ENCODE assay signal across 1 cellular context in the genomic region with DNA sequence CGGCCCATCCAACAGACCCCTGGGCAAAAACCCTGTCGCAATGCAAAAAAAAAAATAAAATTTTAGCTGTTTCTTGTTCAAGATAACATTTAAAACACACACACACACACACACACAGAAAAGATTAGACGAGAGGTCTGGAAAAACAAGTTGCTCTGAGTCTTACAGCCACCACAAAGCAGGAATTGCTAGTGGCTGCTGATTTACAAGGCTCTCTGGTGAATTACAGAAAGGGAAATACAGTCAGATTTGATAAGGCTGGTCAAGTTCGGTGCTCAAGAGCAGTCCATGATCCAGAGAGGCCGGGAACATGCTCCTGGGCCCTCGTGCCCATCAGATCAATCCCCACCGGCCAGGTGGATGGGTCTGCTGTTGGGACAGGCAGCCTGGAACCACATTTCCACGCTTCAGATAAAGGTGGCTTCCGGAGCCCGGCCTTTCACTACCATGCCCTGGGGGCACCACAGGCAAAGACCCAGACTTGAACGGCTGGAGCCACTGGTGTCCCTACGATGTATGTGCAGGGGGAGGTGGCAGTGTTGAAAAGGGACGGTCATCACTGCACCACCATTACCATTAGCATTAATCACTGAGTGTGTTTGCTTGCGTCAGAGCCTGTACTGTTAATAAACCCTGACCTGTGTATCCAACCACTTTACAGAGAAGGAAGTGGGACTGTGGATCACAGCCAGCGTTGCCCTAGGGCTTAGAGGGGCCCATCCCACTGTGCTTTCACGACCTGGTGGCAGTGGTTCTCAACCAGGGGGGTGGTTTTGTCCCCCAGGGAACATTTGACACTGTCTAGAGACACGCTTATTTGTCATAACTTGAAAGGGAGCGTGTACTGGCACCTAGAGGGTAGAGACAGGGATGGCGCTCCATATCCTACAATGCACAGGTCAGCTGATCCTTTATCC.
TF ChIP-seq lines count a peak whose summit lies in the region.

No MANE protein-coding gene starts in this region.

TF ChIP-seq in H1, 55 proteins besides CTCF, POLR2A, EP300 and RAD21 (continued from another document):
- TF ChIP-seq RNF2 (IDR thresholded peaks at IDR 0.05; ENCODE audit: borderline replicate concordance, low read depth, low read length, missing control alignments, poor library complexity, severe bottlenecking) (no peak), EZH2 (IDR thresholded peaks at IDR 0.05; ENCODE audit: low read depth, low read length, severe bottlenecking) (no peak), ATF3 (IDR thresholded peaks at IDR 0.05; ENCODE audit: insufficient read depth, low read depth, low read length) (no peak), RBBP5 (IDR thresholded peaks at IDR 0.05; ENCODE audit: borderline replicate concordance, low read depth, low read length) (no peak), EGR1 (IDR thresholded peaks at IDR 0.05; ENCODE audit: borderline replicate concordance, low read depth, low read length) (no peak), BACH1 (IDR thresholded peaks at IDR 0.05; ENCODE audit: low read length) (no peak)
- TF ChIP-seq, protein P1, sequence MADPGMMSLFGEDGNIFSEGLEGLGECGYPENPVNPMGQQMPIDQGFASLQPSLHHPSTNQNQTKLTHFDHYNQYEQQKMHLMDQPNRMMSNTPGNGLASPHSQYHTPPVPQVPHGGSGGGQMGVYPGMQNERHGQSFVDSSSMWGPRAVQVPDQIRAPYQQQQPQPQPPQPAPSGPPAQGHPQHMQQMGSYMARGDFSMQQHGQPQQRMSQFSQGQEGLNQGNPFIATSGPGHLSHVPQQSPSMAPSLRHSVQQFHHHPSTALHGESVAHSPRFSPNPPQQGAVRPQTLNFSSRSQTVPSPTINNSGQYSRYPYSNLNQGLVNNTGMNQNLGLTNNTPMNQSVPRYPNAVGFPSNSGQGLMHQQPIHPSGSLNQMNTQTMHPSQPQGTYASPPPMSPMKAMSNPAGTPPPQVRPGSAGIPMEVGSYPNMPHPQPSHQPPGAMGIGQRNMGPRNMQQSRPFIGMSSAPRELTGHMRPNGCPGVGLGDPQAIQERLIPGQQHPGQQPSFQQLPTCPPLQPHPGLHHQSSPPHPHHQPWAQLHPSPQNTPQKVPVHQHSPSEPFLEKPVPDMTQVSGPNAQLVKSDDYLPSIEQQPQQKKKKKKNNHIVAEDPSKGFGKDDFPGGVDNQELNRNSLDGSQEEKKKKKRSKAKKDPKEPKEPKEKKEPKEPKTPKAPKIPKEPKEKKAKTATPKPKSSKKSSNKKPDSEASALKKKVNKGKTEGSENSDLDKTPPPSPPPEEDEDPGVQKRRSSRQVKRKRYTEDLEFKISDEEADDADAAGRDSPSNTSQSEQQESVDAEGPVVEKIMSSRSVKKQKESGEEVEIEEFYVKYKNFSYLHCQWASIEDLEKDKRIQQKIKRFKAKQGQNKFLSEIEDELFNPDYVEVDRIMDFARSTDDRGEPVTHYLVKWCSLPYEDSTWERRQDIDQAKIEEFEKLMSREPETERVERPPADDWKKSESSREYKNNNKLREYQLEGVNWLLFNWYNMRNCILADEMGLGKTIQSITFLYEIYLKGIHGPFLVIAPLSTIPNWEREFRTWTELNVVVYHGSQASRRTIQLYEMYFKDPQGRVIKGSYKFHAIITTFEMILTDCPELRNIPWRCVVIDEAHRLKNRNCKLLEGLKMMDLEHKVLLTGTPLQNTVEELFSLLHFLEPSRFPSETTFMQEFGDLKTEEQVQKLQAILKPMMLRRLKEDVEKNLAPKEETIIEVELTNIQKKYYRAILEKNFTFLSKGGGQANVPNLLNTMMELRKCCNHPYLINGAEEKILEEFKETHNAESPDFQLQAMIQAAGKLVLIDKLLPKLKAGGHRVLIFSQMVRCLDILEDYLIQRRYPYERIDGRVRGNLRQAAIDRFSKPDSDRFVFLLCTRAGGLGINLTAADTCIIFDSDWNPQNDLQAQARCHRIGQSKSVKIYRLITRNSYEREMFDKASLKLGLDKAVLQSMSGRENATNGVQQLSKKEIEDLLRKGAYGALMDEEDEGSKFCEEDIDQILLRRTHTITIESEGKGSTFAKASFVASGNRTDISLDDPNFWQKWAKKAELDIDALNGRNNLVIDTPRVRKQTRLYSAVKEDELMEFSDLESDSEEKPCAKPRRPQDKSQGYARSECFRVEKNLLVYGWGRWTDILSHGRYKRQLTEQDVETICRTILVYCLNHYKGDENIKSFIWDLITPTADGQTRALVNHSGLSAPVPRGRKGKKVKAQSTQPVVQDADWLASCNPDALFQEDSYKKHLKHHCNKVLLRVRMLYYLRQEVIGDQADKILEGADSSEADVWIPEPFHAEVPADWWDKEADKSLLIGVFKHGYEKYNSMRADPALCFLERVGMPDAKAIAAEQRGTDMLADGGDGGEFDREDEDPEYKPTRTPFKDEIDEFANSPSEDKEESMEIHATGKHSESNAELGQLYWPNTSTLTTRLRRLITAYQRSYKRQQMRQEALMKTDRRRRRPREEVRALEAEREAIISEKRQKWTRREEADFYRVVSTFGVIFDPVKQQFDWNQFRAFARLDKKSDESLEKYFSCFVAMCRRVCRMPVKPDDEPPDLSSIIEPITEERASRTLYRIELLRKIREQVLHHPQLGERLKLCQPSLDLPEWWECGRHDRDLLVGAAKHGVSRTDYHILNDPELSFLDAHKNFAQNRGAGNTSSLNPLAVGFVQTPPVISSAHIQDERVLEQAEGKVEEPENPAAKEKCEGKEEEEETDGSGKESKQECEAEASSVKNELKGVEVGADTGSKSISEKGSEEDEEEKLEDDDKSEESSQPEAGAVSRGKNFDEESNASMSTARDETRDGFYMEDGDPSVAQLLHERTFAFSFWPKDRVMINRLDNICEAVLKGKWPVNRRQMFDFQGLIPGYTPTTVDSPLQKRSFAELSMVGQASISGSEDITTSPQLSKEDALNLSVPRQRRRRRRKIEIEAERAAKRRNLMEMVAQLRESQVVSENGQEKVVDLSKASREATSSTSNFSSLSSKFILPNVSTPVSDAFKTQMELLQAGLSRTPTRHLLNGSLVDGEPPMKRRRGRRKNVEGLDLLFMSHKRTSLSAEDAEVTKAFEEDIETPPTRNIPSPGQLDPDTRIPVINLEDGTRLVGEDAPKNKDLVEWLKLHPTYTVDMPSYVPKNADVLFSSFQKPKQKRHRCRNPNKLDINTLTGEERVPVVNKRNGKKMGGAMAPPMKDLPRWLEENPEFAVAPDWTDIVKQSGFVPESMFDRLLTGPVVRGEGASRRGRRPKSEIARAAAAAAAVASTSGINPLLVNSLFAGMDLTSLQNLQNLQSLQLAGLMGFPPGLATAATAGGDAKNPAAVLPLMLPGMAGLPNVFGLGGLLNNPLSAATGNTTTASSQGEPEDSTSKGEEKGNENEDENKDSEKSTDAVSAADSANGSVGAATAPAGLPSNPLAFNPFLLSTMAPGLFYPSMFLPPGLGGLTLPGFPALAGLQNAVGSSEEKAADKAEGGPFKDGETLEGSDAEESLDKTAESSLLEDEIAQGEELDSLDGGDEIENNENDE (IDR thresholded peaks at IDR 0.05; ENCODE audit: insufficient replicate concordance, low read length): no peak
